ENCODE assay signal across 8 cellular contexts in genomic region chr22:49594078-49594477, GRCh38.
"Had no signal": no experiment of that assay in that cellular context is flagged by ENCODE, and none has a peak within 500 bp of the region (broad histone marks: within the 10 kb centered on the region; RNA-seq: fewer than 3 reads in every experiment).

No MANE protein-coding gene starts in this region.

- H3K27ac Mint-ChIP-seq: GM23338, H9, IgD-negative memory B cell had no signal

- H3K4me1 Mint-ChIP-seq: IgD-negative memory B cell had no signal

- H3K27me3 Mint-ChIP-seq: IgD-negative memory B cell had no signal

- DNase-seq: H9, HCEC 1CT had no signal

- H3K4me3 Mint-ChIP-seq: GM23338, H9, IgD-negative memory B cell had no signal

- FAIRE-seq: H1, H54, HepG2 had no signal

- H3K4me3 ChIP-seq: GM23338 had no signal

- H3K27ac ChIP-seq: HL-60 had no signal

- H3K9me3 Mint-ChIP-seq: GM23338, IgD-negative memory B cell had no signal

- ATAC-seq: GM23338, HepG2 had no signal
